ENCODE assay signal across 8 cellular contexts in genomic region chr1:154423303-154423987, GRCh38. TPM values are rescaled to one million over a fixed set of nuclear protein-coding genes. Genes with fewer than 3 reads are reported as not detected.
DNase-seq lines count a peak whose midpoint lies in the region; ATAC-seq and TF ChIP-seq lines count a peak whose summit lies in the region.

No MANE protein-coding gene starts in this region.

- no peak overlapping the region for H3K4me3 Mint-ChIP-seq in activated naive CD4-positive, alpha-beta T cell treated with anti-CD3 and anti-CD28 coated beads for 36 hours
- no peak overlapping the region for H3K4me3 Mint-ChIP-seq in activated naive CD4-positive, alpha-beta T cell treated with anti-CD3 and anti-CD28 coated beads, Interleukin-2, amount 10 ng/mL, durations not matched to agents 7 days and 5 days

- CTCF ChIA-PET in activated naive CD4-positive, alpha-beta T cell treated with anti-CD3 and anti-CD28 coated beads for 36 hours (lab: Charles Lee): no interaction called here
- CTCF ChIA-PET in activated naive CD4-positive, alpha-beta T cell treated with anti-CD3 and anti-CD28 coated beads, Interleukin-2, amount 10 ng/mL, durations not matched to agents 7 days and 5 days (lab: Charles Lee): no interaction called here

- peaks cover 79% of the 10 kb centered on the region for H3K4me1 Mint-ChIP-seq in activated naive CD4-positive, alpha-beta T cell treated with anti-CD3 and anti-CD28 coated beads for 36 hours (ENCODE audit: low read depth)
- peaks cover 43% of the 10 kb centered on the region for H3K4me1 Mint-ChIP-seq in activated naive CD4-positive, alpha-beta T cell treated with anti-CD3 and anti-CD28 coated beads, Interleukin-2, amount 10 ng/mL, durations not matched to agents 7 days and 5 days

- ATAC-seq in lung (ENCODE audit: insufficient read depth, low FRiP score) (no peak), GM18868 (IDR thresholded peaks at IDR 0.05; ENCODE audit: unreplicated experiment) (no peak)

- no peak for TF ChIP-seq CTCF in astrocyte of the spinal cord (IDR thresholded peaks at IDR 0.05; ENCODE audit: low read depth, low read length)
- no peak for TF ChIP-seq CTCF in lung (IDR thresholded peaks at IDR 0.05; ENCODE audit: control extremely low read depth, extremely low read depth)
- TF ChIP-seq CTCF in tibial artery (IDR thresholded peaks at IDR 0.05): no peak

- H3K9me3 ChIP-seq in lung (ENCODE audit: control insufficient read depth in 2 of 2, insufficient read depth in 1 of 2, low read length in 1 of 2) (no peaks in the 10 kb centered on the region), tibial artery (no peaks in the 10 kb centered on the region)

- H3K27me3 ChIP-seq in lung (ENCODE audit: control insufficient read depth, insufficient read depth) (no peaks in the 10 kb centered on the region), tibial artery (no peaks in the 10 kb centered on the region)

- no peaks in the 10 kb centered on the region for H3K27me3 Mint-ChIP-seq in activated naive CD4-positive, alpha-beta T cell treated with anti-CD3 and anti-CD28 coated beads for 36 hours (ENCODE audit: low read depth)
- no peaks in the 10 kb centered on the region for H3K27me3 Mint-ChIP-seq in activated naive CD4-positive, alpha-beta T cell treated with anti-CD3 and anti-CD28 coated beads, Interleukin-2, amount 10 ng/mL, durations not matched to agents 7 days and 5 days

- peak; percentile 63 for DNase-seq in activated naive CD4-positive, alpha-beta T cell treated with anti-CD3 and anti-CD28 coated beads for 36 hours
- no peak for DNase-seq in activated naive CD4-positive, alpha-beta T cell treated with anti-CD3 and anti-CD28 coated beads, Interleukin-2, amount 10 ng/mL, durations not matched to agents 7 days and 5 days
- peak; percentile 56 for DNase-seq in astrocyte of the spinal cord (ENCODE audit: low read depth, low spot score)
- no peak for DNase-seq in lung (ENCODE audit: low spot score)
- DNase-seq in tibial artery: no peak
- no peak for DNase-seq in NCI-H524 treated with DMSO at 0.1 percent for 48 hours (lab: John Stamatoyannopoulos, UW)
- DNase-seq in cerebellum (ENCODE audit: low spot score): no peak

- H3K4me3 ChIP-seq in astrocyte of the spinal cord (ENCODE audit: low read depth, low read length) (no peak overlapping the region), lung (no peak overlapping the region), tibial artery (no peak overlapping the region)

- peak overlapping the region; percentile 64 to 74 for H3K27ac ChIP-seq in lung (ENCODE audit: low read depth in 1 of 2, low read length in 1 of 2)
- H3K27ac ChIP-seq in tibial artery: peak overlapping the region; percentile 45 to 88

- peak overlapping the region; percentile 24 for H3K27ac Mint-ChIP-seq in activated naive CD4-positive, alpha-beta T cell treated with anti-CD3 and anti-CD28 coated beads for 36 hours
- H3K27ac Mint-ChIP-seq in activated naive CD4-positive, alpha-beta T cell treated with anti-CD3 and anti-CD28 coated beads, Interleukin-2, amount 10 ng/mL, durations not matched to agents 7 days and 5 days: no peak overlapping the region

- intact Hi-C loops in activated naive CD4-positive, alpha-beta T cell treated with anti-CD3 and anti-CD28 coated beads for 36 hours (cut with micrococcal nuclease): loop anchor here (1.0 kb wide), 1 partner anchor 16 kb away; no protein-coding TSS in a partner anchor
- intact Hi-C loops in tibial artery (cut with DNase I; ENCODE audit: low total_unique reads): no loop called here

- H3K9me3 Mint-ChIP-seq in activated naive CD4-positive, alpha-beta T cell treated with anti-CD3 and anti-CD28 coated beads for 36 hours: no peaks in the 10 kb centered on the region
- no peaks in the 10 kb centered on the region for H3K9me3 Mint-ChIP-seq in activated naive CD4-positive, alpha-beta T cell treated with anti-CD3 and anti-CD28 coated beads, Interleukin-2, amount 10 ng/mL, durations not matched to agents 7 days and 5 days

- H3K36me3 Mint-ChIP-seq in activated naive CD4-positive, alpha-beta T cell treated with anti-CD3 and anti-CD28 coated beads for 36 hours (ENCODE audit: low read depth): peaks cover 1% of the 10 kb centered on the region
- H3K36me3 Mint-ChIP-seq in activated naive CD4-positive, alpha-beta T cell treated with anti-CD3 and anti-CD28 coated beads, Interleukin-2, amount 10 ng/mL, durations not matched to agents 7 days and 5 days: no peaks in the 10 kb centered on the region

- 48 to 62% methylated on average over 5 of the region's 5 CpGs for WGBS in lung, 2 donors

- in situ Hi-C loops in astrocyte of the spinal cord (cut with HindIII; ENCODE audit: low sequenced_read_pairs): no loop called here

- H3K36me3 ChIP-seq in lung (ENCODE audit: control insufficient read depth in 2 of 2, insufficient read depth in 2 of 2, low read length in 2 of 2) (no peaks in the 10 kb centered on the region), tibial artery (no peaks in the 10 kb centered on the region)

- peaks cover 33 to 43% of the 10 kb centered on the region in 2 donors for H3K4me1 ChIP-seq in lung (ENCODE audit: control insufficient read depth in 2 of 2, insufficient read depth in 2 of 2, low read length in 2 of 2)
- H3K4me1 ChIP-seq in tibial artery: peaks cover 8 to 82% (median 75%) of the 10 kb centered on the region in 4 donors

RNA-seq across cellular contexts. Expression of gene IL6R, which starts 18.3 kb away (rescaled TPM):
- total RNA-seq in activated naive CD4-positive, alpha-beta T cell treated with anti-CD3 and anti-CD28 coated beads for 36 hours: 10 to 100 TPM; 17.3 to 25.9 TPM
- 10 to 100 TPM; 33.2 to 79.7 TPM for total RNA-seq in lung
- polyA plus RNA-seq in lung: 10 to 100 TPM; 12.3 to 30.8 TPM
- total RNA-seq in cerebellum: 4.7 TPM

Comparison
In these comparisons a context has a peak if more than half of its experiments do, and no peak if none do; other contexts are left out.
1. DNase-seq: peak in activated naive CD4-positive, alpha-beta T cell treated with anti-CD3 and anti-CD28 coated beads for 36 hours (single experiment) and astrocyte of the spinal cord (single experiment); none in activated naive CD4-positive, alpha-beta T cell treated with anti-CD3 and anti-CD28 coated beads, Interleukin-2, amount 10 ng/mL, durations not matched to agents 7 days and 5 days (single experiment), lung (single experiment), tibial artery (0 of 2), NCI-H524 treated with DMSO at 0.1 percent for 48 hours (single experiment) and cerebellum (single experiment).